Comparison of ENCODE assay signal across 8 cellular contexts in the genomic region with DNA sequence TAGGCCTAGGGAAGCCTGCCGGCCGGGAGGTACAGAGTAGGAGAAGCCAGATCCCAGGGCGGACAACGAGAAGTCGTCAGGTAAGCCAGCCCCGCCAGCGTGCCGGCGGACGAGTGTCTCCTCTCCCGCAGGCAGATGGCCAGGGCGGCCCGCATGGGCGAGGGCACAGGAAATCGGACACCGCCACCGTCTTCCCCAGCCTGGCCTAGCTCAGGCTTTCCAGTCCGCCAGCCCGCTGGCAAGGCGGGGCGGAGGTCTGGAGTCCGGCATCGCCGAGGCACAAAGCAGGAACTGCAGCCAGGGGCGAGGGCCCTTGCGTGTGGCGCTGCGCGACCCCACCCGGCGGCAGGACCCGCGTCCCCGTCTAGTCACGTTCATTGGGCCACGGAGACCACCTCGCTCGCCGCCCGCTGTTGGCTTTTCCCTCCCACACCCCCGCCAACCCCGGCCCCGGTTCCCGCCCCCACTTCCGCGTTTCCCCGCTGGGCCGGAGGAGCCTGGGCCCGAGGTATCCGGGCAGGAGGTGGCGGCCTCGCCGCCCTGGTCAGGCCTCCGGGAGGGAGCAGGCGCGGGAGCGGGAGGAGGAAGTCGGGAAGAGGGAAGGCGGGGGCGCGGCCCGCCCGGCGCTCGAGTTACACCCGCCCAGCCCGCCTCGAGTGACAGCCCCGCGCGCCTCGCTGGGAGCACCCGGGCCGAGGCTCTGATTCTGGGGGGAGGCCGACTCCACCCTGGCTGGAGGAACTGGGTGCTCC. TPM values are rescaled to one million over a fixed set of nuclear protein-coding genes. Genes with fewer than 3 reads are reported as not detected.
A peak's percentile ranks its signal among the peaks of the same experiment; 100 is the strongest.
DNase-seq lines count a peak whose midpoint lies in the region; ATAC-seq, FAIRE-seq and TF ChIP-seq lines count a peak whose summit lies in the region.

A gene (plus strand): TSS at position 655 of the 752 bp plus-strand sequence. CDS start 39,727 bp downstream, outside the sequence.

- H3K23ac ChIP-seq in H1 (ENCODE audit: insufficient read length) (no peak within 1 kb of the TSS), mesenchymal stem cell (ENCODE audit: low read length in 2 of 2) (peak within 1 kb of the TSS in 1 of 2 experiments; percentile 64)

- peak within 1 kb of the TSS; percentile 84 for H3K4ac ChIP-seq in H1 (replicated peaks; ENCODE audit: insufficient read length, low read depth, low read length)
- peak within 1 kb of the TSS; percentile 99 to 100 for H3K4ac ChIP-seq in mesenchymal stem cell (ENCODE audit: low read depth in 1 of 2, low read length in 2 of 2)

- no peak for TF ChIP-seq EP300 in H1 (IDR thresholded peaks at IDR 0.05; ENCODE audit: borderline replicate concordance in 1 of 2, low read depth in 2 of 2, low read length in 2 of 2)

- peak within 1 kb of the TSS; percentile 96 for H4K5ac ChIP-seq in H1 (ENCODE audit: insufficient read length, low read depth, low read length)

- H2AK5ac ChIP-seq in H1 (ENCODE audit: low read depth, low read length) (no peak within 1 kb of the TSS), mesenchymal stem cell (ENCODE audit: low read length, severe bottlenecking) (peak within 1 kb of the TSS; percentile 76)

- H3K4me3 ChIP-seq in BJ (ENCODE audit: low read depth, low read length) (peak within 1 kb of the TSS; percentile 70), H1 (ENCODE audit: extremely low read depth in 1 of 4, insufficient read depth in 2 of 4, low read depth in 3 of 4, low read length in 4 of 4) (peak within 1 kb of the TSS; percentile 58 to 76 (median 70)), mesenchymal stem cell (ENCODE audit: insufficient read depth in 1 of 2, low read depth in 1 of 2, low read length in 2 of 2) (peak within 1 kb of the TSS; percentile 79 to 90)

- TF ChIP-seq POLR2A in H1 (IDR thresholded peaks at IDR 0.05; ENCODE audit: control extremely low read depth in 1 of 2, low read depth in 2 of 2, low read length in 2 of 2), result peak; percentile 53 to 89

- TF ChIP-seq RAD21 in H1 (IDR thresholded peaks at IDR 0.05 in 1 of 2, conservative IDR thresholded peaks at IDR 0.05 in 1 of 2; ENCODE audit: low read depth in 2 of 2, low read length in 2 of 2), result 0 out of 4 replicates have a peak, but pooled peaks of 1 of the 2 experiments have one; percentile 16

- H4K91ac ChIP-seq in H1 (replicated peaks; ENCODE audit: insufficient read length, low read length) (peak within 1 kb of the TSS; percentile 91), mesenchymal stem cell (ENCODE audit: low read length) (peak within 1 kb of the TSS; percentile 100)

- H3K27me3 ChIP-seq in BJ (ENCODE audit: control insufficient read depth, insufficient read depth, low read length), result no peaks in the 10 kb centered on the region
- H3K27me3 ChIP-seq in H1 (replicated peaks in 1 of 4; ENCODE audit: control insufficient read depth in 3 of 4, extremely low read depth in 1 of 4, insufficient read depth in 3 of 4, low read length in 3 of 4), result no peaks in the 10 kb centered on the region
- no peaks in the 10 kb centered on the region for H3K27me3 ChIP-seq in mesenchymal stem cell (ENCODE audit: control insufficient read depth in 1 of 2, insufficient read depth in 1 of 2, low read length in 2 of 2)

- peaks cover 11% of the 10 kb centered on the region for H3K23me2 ChIP-seq in H1 (ENCODE audit: low read depth, low read length)

- H3K36me3 ChIP-seq in BJ (ENCODE audit: control insufficient read depth, insufficient read depth, low read length) (no peaks in the 10 kb centered on the region), H1 (ENCODE audit: control insufficient read depth in 2 of 4, insufficient read depth in 4 of 4, low read length in 3 of 4) (no peaks in the 10 kb centered on the region), mesenchymal stem cell (ENCODE audit: control insufficient read depth in 1 of 2, insufficient read depth in 2 of 2, low read depth in 1 of 2, low read length in 2 of 2) (peaks cover 0 to 3% of the 10 kb centered on the region in 2 experiments)

- peak within 1 kb of the TSS; percentile 65 for H3K56ac ChIP-seq in H1 (replicated peaks; ENCODE audit: insufficient read length, low read depth, low read length)

- H2BK20ac ChIP-seq in H1 (ENCODE audit: low read length), result no peak within 1 kb of the TSS

- TF ChIP-seq CTCF in BJ (IDR thresholded peaks at IDR 0.05; ENCODE audit: insufficient read depth, low read depth, low read length) (0 out of 2 replicates have a peak, but pooled peaks have one; percentile 7), H1 (IDR thresholded peaks at IDR 0.05; ENCODE audit: control extremely low read depth in 1 of 3, insufficient read depth in 1 of 3, low read depth in 1 of 3, low read length in 3 of 3) (peak in 1 of 3 experiments; percentile 1; a peak in 1 of 4 replicates)

- peak within 1 kb of the TSS; percentile 93 for H2BK5ac ChIP-seq in H1 (ENCODE audit: low read depth, low read length)
- peak within 1 kb of the TSS; percentile 96 for H2BK5ac ChIP-seq in mesenchymal stem cell (ENCODE audit: low read depth, low read length, poor library complexity, severe bottlenecking)

- H3K79me2 ChIP-seq in H1 (ENCODE audit: control insufficient read depth in 1 of 2, insufficient read depth in 2 of 2, low read length in 2 of 2), result peaks cover 0 to 30% of the 10 kb centered on the region in 2 experiments; a peak in 2 of 4 replicates

- FAIRE-seq in H1 (lab: Jason Lieb, UNC), result no peak

- CTCF ChIA-PET in BJ (lab: Yijun Ruan, JAX), result interaction anchor here (0.9 to 3.7 kb wide), 2 partner anchors 31 to 101 kb away, joined by 3 to 12 read pairs; no protein-coding TSS in a partner anchor
- CTCF ChIA-PET in H1 (lab: Charles Lee; ENCODE audit: partially characterized antibody), result interaction anchor here (0.5 to 3.0 kb wide), 5 partner anchors 12 to 382 kb away, joined by 3 to 17 read pairs (median 3); no protein-coding TSS in a partner anchor

- H2BK15ac ChIP-seq in H1 (ENCODE audit: low read length) (peak within 1 kb of the TSS; percentile 14; the same call in 1 of the 2 replicates), mesenchymal stem cell (ENCODE audit: low read depth, poor library complexity, severe bottlenecking) (peak within 1 kb of the TSS; percentile 87)

- H2AFZ ChIP-seq in H1 (ENCODE audit: low read length) (peak within 1 kb of the TSS; percentile 64; the same call in 1 of the 2 replicates), mesenchymal stem cell (ENCODE audit: low read depth, low read length) (peak within 1 kb of the TSS; percentile 99)

- peak within 1 kb of the TSS; percentile 72; the same call in 1 of the 2 replicates for H2BK12ac ChIP-seq in H1 (ENCODE audit: low read depth, low read length)
- peak within 1 kb of the TSS in 1 of 2 experiments; percentile 96 for H2BK12ac ChIP-seq in mesenchymal stem cell (ENCODE audit: low read length in 2 of 2)

- DNase-seq in BJ (ENCODE audit: low read depth) (no peak), NCI-H748 treated with DMSO at 0.1 percent for 48 hours (lab: John Stamatoyannopoulos, UW) (peak; percentile 60), H1 (ENCODE audit: low read depth in 1 of 2, low spot score in 2 of 2) (peak; percentile 57 to 90), mesenchymal stem cell (peak; percentile 87)
- DNase-seq in activated CD8-positive, alpha-beta memory T cell treated with anti-CD3 and anti-CD28 coated beads for 4 hours (ENCODE audit: low read depth in 2 of 2), result peak; percentile 21 to 26
- peak; percentile 13 for DNase-seq in stimulated activated CD8-positive, alpha-beta memory T cell treated with anti-CD3 and anti-CD28 coated beads, Interleukin-15, amount 100 ng/mL, for 1 hour (ENCODE audit: low read depth)

- H3K4me2 ChIP-seq in H1 (ENCODE audit: insufficient read depth in 1 of 2, low read depth in 2 of 2, low read length in 2 of 2), result peak within 1 kb of the TSS; percentile 90 to 93
- peak within 1 kb of the TSS; percentile 94 for H3K4me2 ChIP-seq in mesenchymal stem cell (ENCODE audit: low read length, poor library complexity, severe bottlenecking)

- H3K27ac ChIP-seq in H1 (ENCODE audit: low read depth, low read length) (peak within 1 kb of the TSS; percentile 88), mesenchymal stem cell (ENCODE audit: low read length, poor library complexity, severe bottlenecking) (peak within 1 kb of the TSS; percentile 98)

- H3K79me1 ChIP-seq in H1 (ENCODE audit: low read depth, low read length), result 0 out of 2 replicates have a peak, but pooled peaks cover 2% of the 10 kb centered on the region
- peaks cover 8% of the 10 kb centered on the region for H3K79me1 ChIP-seq in mesenchymal stem cell (replicated peaks; ENCODE audit: low read length, poor library complexity, severe bottlenecking)

- H3K9me3 ChIP-seq in H1 (ENCODE audit: insufficient read depth in 2 of 2, low read depth in 1 of 2, low read length in 1 of 2) (no peaks in the 10 kb centered on the region), mesenchymal stem cell (ENCODE audit: control insufficient read depth, low read length) (no peaks in the 10 kb centered on the region)

- POLR2A ChIA-PET in BJ (lab: Charles Lee), result no interaction called here
- POLR2A ChIA-PET in H1 (lab: Charles Lee; ENCODE audit: partially characterized antibody), result interaction anchor here (0.5 to 2.8 kb wide), 7 partner anchors 28 to 364 kb away, joined by 3 to 8 read pairs (median 3); no protein-coding TSS in a partner anchor

- H3K18ac ChIP-seq in H1 (ENCODE audit: extremely low read depth, low read length), result peak within 1 kb of the TSS; percentile 89
- peak within 1 kb of the TSS; percentile 95 to 97 for H3K18ac ChIP-seq in mesenchymal stem cell (ENCODE audit: low read depth in 1 of 2, low read length in 2 of 2)

- ATAC-seq in GM19023 (IDR thresholded peaks at IDR 0.05; ENCODE audit: unreplicated experiment) (peak; percentile 63), HG03280 (IDR thresholded peaks at IDR 0.05; ENCODE audit: unreplicated experiment) (peak; percentile 59)

- H3K4me1 ChIP-seq in H1 (replicated peaks in 1 of 4; ENCODE audit: control insufficient read depth in 3 of 4, insufficient read depth in 4 of 4, low read length in 3 of 4) (peaks cover 0 to 5% (median 3%) of the 10 kb centered on the region in 4 experiments; a peak in 4 of 7 replicates), mesenchymal stem cell (ENCODE audit: control insufficient read depth, insufficient read depth, low read depth, low read length) (peaks cover 13% of the 10 kb centered on the region)

- no peaks in the 10 kb centered on the region for H4K20me1 ChIP-seq in H1 (replicated peaks in 1 of 2; ENCODE audit: control insufficient read depth in 1 of 2, insufficient read depth in 2 of 2, low read length in 2 of 2)

- H3K14ac ChIP-seq in H1 (ENCODE audit: insufficient read length), result no peak within 1 kb of the TSS
- H3K14ac ChIP-seq in mesenchymal stem cell (ENCODE audit: low read length in 2 of 2), result peak within 1 kb of the TSS; percentile 77 to 99

- peak within 1 kb of the TSS; percentile 40 for H2BK120ac ChIP-seq in H1 (replicated peaks; ENCODE audit: low read depth, low read length)
- peak within 1 kb of the TSS; percentile 97 for H2BK120ac ChIP-seq in mesenchymal stem cell (ENCODE audit: low read depth, low read length)

- H3K9ac ChIP-seq in H1 (replicated peaks in 1 of 4; ENCODE audit: extremely low read depth in 1 of 4, low read depth in 3 of 4, low read length in 3 of 4) (peak within 1 kb of the TSS; percentile 77 to 89 (median 84)), mesenchymal stem cell (ENCODE audit: low read length) (peak within 1 kb of the TSS; percentile 97)

- WGBS in H1 (ENCODE audit: extremely low coverage in 1 of 2, insufficient coverage in 1 of 2, insufficient read length in 1 of 2, insufficient replicate concordance in 2 of 2, low coverage in 1 of 2, low lambda C conversion rate in 2 of 2, missing lambda C conversion rate in 1 of 2), 2 experiments, result 0% methylated on average over 42 of the region's 75 CpGs; no CpG with 5 or more reads in 1 of the 2 experiments
- WGBS in mesenchymal stem cell, result 1% methylated on average over 45 of the region's 75 CpGs

- H4K8ac ChIP-seq in H1 (ENCODE audit: extremely low read depth, insufficient read depth, low read length) (peak within 1 kb of the TSS; percentile 91), mesenchymal stem cell (ENCODE audit: low read length) (peak within 1 kb of the TSS; percentile 100)

RNA-seq across cellular contexts. Expression of the gene that starts here (rescaled TPM):
- polyA plus RNA-seq in BJ (2011; rRNA removed) (13.5 and 22.5 TPM in 2 replicates), H1 (2011; rRNA removed) (6.2 and 8.4 TPM in 2 replicates)
- polyA minus RNA-seq in BJ (2011; rRNA and poly(A)+ RNA removed), result 25.1 and 28.1 TPM in 2 replicates
- 43.1 and 43.6 TPM in 2 replicates for total RNA-seq in H1 (2021; fragmentation: NEBNext Ultra II Directional; extraction: Animal tissue kit (Norgen Biotek cat#: 25700))
- 10.5 TPM for polyA plus RNA-seq in H1 (2011; cell fraction: cytosol; rRNA removed)
- polyA plus RNA-seq in H1 (2011; cell fraction: nucleus; rRNA removed), result 10.6 TPM
- 19.8 to 26.1 TPM (median 21.6 TPM) in 4 replicates for polyA plus RNA-seq in H1 (2012, experiment 1 of 2)
- 1.8 TPM for polyA plus RNA-seq in H1 (2012, experiment 2 of 2)
- polyA plus RNA-seq in H1 (2013, experiment 1 of 2), result 39.9 TPM
- polyA plus RNA-seq in H1 (2013, experiment 2 of 2), result 40.4 TPM
- 65.2 and 108 TPM in 2 replicates for polyA minus RNA-seq in H1 (2011; rRNA and poly(A)+ RNA removed)
- polyA minus RNA-seq in H1 (2011; cell fraction: cytosol; rRNA and poly(A)+ RNA removed), result 27.5 TPM
- 26.4 TPM for polyA minus RNA-seq in H1 (2011; cell fraction: nucleus; rRNA and poly(A)+ RNA removed)
- polyA plus RNA-seq in mesenchymal stem cell (2013, experiment 1 of 2), result 12.2 TPM
- polyA plus RNA-seq in mesenchymal stem cell (2013, experiment 2 of 2), result 15.3 TPM
